In genomic region chr12:57783861-57784260, GRCh38 we compare ENCODE assay signal across 13 cellular contexts. TPM values are rescaled to one million over a fixed set of nuclear protein-coding genes. Genes with fewer than 3 reads are reported as not detected.
DNase-seq lines count a peak whose midpoint lies in the region; ATAC-seq and TF ChIP-seq lines count a peak whose summit lies in the region.
"Had no signal": no experiment of that assay in that cellular context is flagged by ENCODE, and none has a peak within 500 bp of the region (broad histone marks: within the 10 kb centered on the region; RNA-seq: fewer than 3 reads in every experiment).

No MANE protein-coding gene starts in this region.

- H4K91ac ChIP-seq in H9 (ENCODE audit: insufficient read length, low read depth, low read length): no peak overlapping the region

- no peak overlapping the region for H3K4ac ChIP-seq in H9 (ENCODE audit: low read depth, low read length)

- no peak overlapping the region for H4K5ac ChIP-seq in H9 (ENCODE audit: insufficient read length, low read depth, low read length)

- H3K9ac ChIP-seq in H9 (ENCODE audit: extremely low read depth, insufficient read length, low read length): no peak overlapping the region

- no peak overlapping the region for H2AFZ ChIP-seq in ACC112 (ENCODE audit: low read length, unreplicated experiment)
- H2AFZ ChIP-seq in H9 (ENCODE audit: low read length): no peak overlapping the region

- H3K9me3 Mint-ChIP-seq in H9 (peaks cover 0 to 3% of the 10 kb centered on the region in 2 experiments; a peak in 2 of 5 replicates), mesothelial cell of epicardium (no peaks in the 10 kb centered on the region)
- no peaks in the 10 kb centered on the region for H3K9me3 Mint-ChIP-seq in activated CD8-positive, alpha-beta T cell treated with anti-CD3 and anti-CD28 coated beads, Interleukin-2, amount 10 ng/mL, durations not matched to agents 7 days and 5 days (ENCODE audit: insufficient read depth)

- H3K4me3 Mint-ChIP-seq in H9 (peak overlapping the region; percentile 77 to 100), mesothelial cell of epicardium (peak overlapping the region; percentile 65)
- H3K4me3 Mint-ChIP-seq in activated CD8-positive, alpha-beta T cell treated with anti-CD3 and anti-CD28 coated beads, Interleukin-2, amount 10 ng/mL, durations not matched to agents 7 days and 5 days: peak overlapping the region; percentile 66

- DNase-seq in H9 (no peak), mesothelial cell of epicardium (ENCODE audit: low spot score in 2 of 2, unreplicated experiment in 2 of 2) (no peak), foreskin keratinocyte (no peak), cerebellum (ENCODE audit: low spot score) (no peak)
- DNase-seq in activated CD8-positive, alpha-beta T cell treated with anti-CD3 and anti-CD28 coated beads, Interleukin-2, amount 10 ng/mL, durations not matched to agents 7 days and 5 days: no peak
- DNase-seq: activated CD8-positive, alpha-beta memory T cell treated with anti-CD3 and anti-CD28 coated beads, Interleukin-2, amount 50 U/mL, for 4 hours; cerebellar nuclear complex; mucosa of descending colon; testis had no signal

- peaks cover 17% of the 10 kb centered on the region for H3K79me2 ChIP-seq in ACC112 (ENCODE audit: control insufficient read depth, insufficient read depth, low read length, unreplicated experiment)
- no peaks in the 10 kb centered on the region; the same call in 1 of the 2 replicates for H3K79me2 ChIP-seq in H9 (ENCODE audit: insufficient read depth, low read length)

- TF ChIP-seq CTCF in H9 (conservative IDR thresholded peaks at IDR 0.05) (no peak), mesothelial cell of epicardium (IDR thresholded peaks at IDR 0.05; ENCODE audit: unreplicated experiment) (no peak), foreskin keratinocyte (conservative IDR thresholded peaks at IDR 0.05) (no peak)

- H3K27ac ChIP-seq in ACC112 (ENCODE audit: low read depth, low read length): no peak overlapping the region
- H3K27ac ChIP-seq in H9 (ENCODE audit: insufficient read length, low read depth, low read length): no peak overlapping the region
- H3K27ac ChIP-seq in foreskin keratinocyte: no peak overlapping the region

- H3K27me3 ChIP-seq in ACC112 (ENCODE audit: insufficient read depth, low read length): no peaks in the 10 kb centered on the region
- no peaks in the 10 kb centered on the region for H3K27me3 ChIP-seq in H9 (ENCODE audit: insufficient read depth, low read length)
- H3K27me3 ChIP-seq in foreskin keratinocyte: no peaks in the 10 kb centered on the region
- H3K27me3 ChIP-seq: gastroesophageal sphincter, testis had no signal

- H3K4me2 ChIP-seq in H9 (ENCODE audit: insufficient read depth, insufficient read length, low read length): no peak overlapping the region

- H2BK15ac ChIP-seq in H9 (ENCODE audit: low read depth, low read length): no peak overlapping the region

- peak overlapping the region; percentile 56; the same call in 1 of the 2 replicates for H3K4me3 ChIP-seq in ACC112 (ENCODE audit: low read depth, low read length)

- peaks cover 23 to 44% (median 32%) of the 10 kb centered on the region in 3 experiments for H3K36me3 Mint-ChIP-seq in H9 (ENCODE audit: insufficient read depth in 1 of 3, low read depth in 3 of 3)
- peaks cover 24% of the 10 kb centered on the region for H3K36me3 Mint-ChIP-seq in activated CD8-positive, alpha-beta T cell treated with anti-CD3 and anti-CD28 coated beads, Interleukin-2, amount 10 ng/mL, durations not matched to agents 7 days and 5 days (ENCODE audit: low read depth)
- peaks cover 18% of the 10 kb centered on the region for H3K36me3 Mint-ChIP-seq in mesothelial cell of epicardium

- no peaks in the 10 kb centered on the region for H3K27me3 Mint-ChIP-seq in H9 (ENCODE audit: low read depth)
- no peaks in the 10 kb centered on the region for H3K27me3 Mint-ChIP-seq in activated CD8-positive, alpha-beta T cell treated with anti-CD3 and anti-CD28 coated beads, Interleukin-2, amount 10 ng/mL, durations not matched to agents 7 days and 5 days (ENCODE audit: low read depth)
- no peaks in the 10 kb centered on the region for H3K27me3 Mint-ChIP-seq in mesothelial cell of epicardium (ENCODE audit: low read depth)

- H3K36me3 ChIP-seq in ACC112 (ENCODE audit: insufficient read depth, low read length): peaks cover 22% of the 10 kb centered on the region

- H3K56ac ChIP-seq in H9 (ENCODE audit: insufficient read length, low read depth, low read length): no peak overlapping the region

- CTCF ChIA-PET in activated CD8-positive, alpha-beta T cell treated with anti-CD3 and anti-CD28 coated beads, Interleukin-2, amount 10 ng/mL, durations not matched to agents 7 days and 5 days (lab: Charles Lee): interaction anchor here (0.7 to 4.5 kb wide), 11 partner anchors 10 to 120 kb away, joined by 4 to 26 read pairs (median 9); partner anchors contain the start of genes EEF1AKMT3 and METTL1

- no peak overlapping the region for H3K23ac ChIP-seq in H9 (ENCODE audit: insufficient read length, low read depth, low read length)

- no peak overlapping the region for H3K14ac ChIP-seq in H9 (ENCODE audit: insufficient read depth, low read length)

- H2BK12ac ChIP-seq in H9 (ENCODE audit: insufficient read length, low read depth, low read length): no peak overlapping the region

- peaks cover 5% of the 10 kb centered on the region for H3K23me2 ChIP-seq in H9 (ENCODE audit: insufficient read length, low read depth, low read length, poor library complexity, severe bottlenecking)

- H3K4me1 Mint-ChIP-seq in H9: peaks cover 4 to 7% of the 10 kb centered on the region in 2 experiments
- H3K4me1 Mint-ChIP-seq in activated CD8-positive, alpha-beta T cell treated with anti-CD3 and anti-CD28 coated beads, Interleukin-2, amount 10 ng/mL, durations not matched to agents 7 days and 5 days (ENCODE audit: low read depth): peaks cover 37% of the 10 kb centered on the region
- H3K4me1 Mint-ChIP-seq in mesothelial cell of epicardium: peaks cover 11% of the 10 kb centered on the region

- no peak overlapping the region for H2BK20ac ChIP-seq in H9 (ENCODE audit: low read depth, low read length, poor library complexity, severe bottlenecking)

- no peak overlapping the region for H2BK5ac ChIP-seq in H9 (ENCODE audit: insufficient read length, low read length)

- POLR2A ChIA-PET in activated CD8-positive, alpha-beta T cell treated with anti-CD3 and anti-CD28 coated beads, Interleukin-2, amount 10 ng/mL, durations not matched to agents 7 days and 5 days (lab: Charles Lee): interaction anchor here (0.9 to 1.6 kb wide), 3 partner anchors 15 to 157 kb away, joined by 3 to 7 read pairs (median 5); partner anchors contain the start of gene ATP23

- H4K8ac ChIP-seq in H9 (replicated peaks; ENCODE audit: insufficient read length, low read depth, low read length): no peak overlapping the region

- H4K20me1 ChIP-seq in H9 (ENCODE audit: control insufficient read depth, insufficient read depth, insufficient read length): no peaks in the 10 kb centered on the region

- WGBS in H9 (ENCODE audit: extremely low coverage, insufficient read length, low lambda C conversion rate): no CpG with 5 or more reads among the region's 11 CpGs

- ATAC-seq in activated CD8-positive, alpha-beta T cell treated with anti-CD3 and anti-CD28 coated beads, Interleukin-2, amount 10 ng/mL, durations not matched to agents 7 days and 5 days: no peak
- ATAC-seq in HG02610 (IDR thresholded peaks at IDR 0.05; ENCODE audit: unreplicated experiment) (no peak), foreskin keratinocyte (no peak), HG03354 (IDR thresholded peaks at IDR 0.05; ENCODE audit: poor library complexity, severe bottlenecking, unreplicated experiment) (no peak)
- ATAC-seq: gastroesophageal sphincter had no signal

- no peaks in the 10 kb centered on the region for H3K9me3 ChIP-seq in H9 (ENCODE audit: control insufficient read depth, low read depth, low read length)
- H3K9me3 ChIP-seq: gastroesophageal sphincter, mucosa of descending colon, testis had no signal

- no peak overlapping the region for H3K18ac ChIP-seq in H9 (ENCODE audit: insufficient read length, low read depth, low read length)

- no peak overlapping the region for H2BK120ac ChIP-seq in H9 (ENCODE audit: low read depth, low read length, poor library complexity, severe bottlenecking)

- no peak overlapping the region for H3T11ph ChIP-seq in H9 (ENCODE audit: low read length)

- H2AK5ac ChIP-seq in H9 (ENCODE audit: insufficient read length, low read length): no peak overlapping the region

- peaks cover 10% of the 10 kb centered on the region for H3K4me1 ChIP-seq in ACC112 (ENCODE audit: control insufficient read depth, insufficient read depth, low read length, unreplicated experiment)
- no peaks in the 10 kb centered on the region for H3K4me1 ChIP-seq in H9 (ENCODE audit: insufficient read depth, low read length)
- H3K4me1 ChIP-seq in foreskin keratinocyte: no peaks in the 10 kb centered on the region

- no peaks in the 10 kb centered on the region for H3K79me1 ChIP-seq in H9 (ENCODE audit: insufficient read depth, low read depth, low read length, poor library complexity, severe bottlenecking)

- H3K27ac Mint-ChIP-seq in H9 (no peak overlapping the region), mesothelial cell of epicardium (no peak overlapping the region)
- peak overlapping the region; percentile 27 for H3K27ac Mint-ChIP-seq in activated CD8-positive, alpha-beta T cell treated with anti-CD3 and anti-CD28 coated beads, Interleukin-2, amount 10 ng/mL, durations not matched to agents 7 days and 5 days

RNA-seq across cellular contexts. Expression of gene TSFM, which starts 1.3 kb away (rescaled TPM):
- total RNA-seq in H9 (2021): 50.2 and 53.3 TPM in 2 replicates
- total RNA-seq in activated CD8-positive, alpha-beta T cell treated with anti-CD3 and anti-CD28 coated beads, Interleukin-2, amount 10 ng/mL, durations not matched to agents 7 days and 5 days: 10 to 100 TPM; 35.0 to 35.8 TPM
- 23.4 to 31.6 TPM (median 26.2 TPM) in 3 replicates for total RNA-seq in mesothelial cell of epicardium
- total RNA-seq in foreskin keratinocyte: 33.7 and 35.3 TPM in 2 replicates
- polyA plus RNA-seq in foreskin keratinocyte: 53.1 and 57.4 TPM in 2 replicates
- 19.3 TPM for total RNA-seq in cerebellum

RNA-seq across cellular contexts. Expression of gene EEF1AKMT3, which starts 11.4 kb away (rescaled TPM):
- total RNA-seq in H9 (2021) (2.1 and 2.9 TPM in 2 replicates), mesothelial cell of epicardium (8.7 to 10.5 TPM (median 10.5 TPM) in 3 replicates), foreskin keratinocyte (4.0 and 4.5 TPM in 2 replicates), cerebellum (3.7 TPM)
- total RNA-seq in activated CD8-positive, alpha-beta T cell treated with anti-CD3 and anti-CD28 coated beads, Interleukin-2, amount 10 ng/mL, durations not matched to agents 7 days and 5 days: 1 to 10 TPM; 3.1 to 3.2 TPM
- 2.9 and 3.2 TPM in 2 replicates for polyA plus RNA-seq in foreskin keratinocyte

RNA-seq across cellular contexts. Expression of gene METTL1, which starts 12.0 kb away (rescaled TPM):
- 58.4 and 66.7 TPM in 2 replicates for total RNA-seq in H9 (2021)
- total RNA-seq in activated CD8-positive, alpha-beta T cell treated with anti-CD3 and anti-CD28 coated beads, Interleukin-2, amount 10 ng/mL, durations not matched to agents 7 days and 5 days: 10 to 100 TPM; 26.3 to 28.8 TPM
- total RNA-seq in mesothelial cell of epicardium: 31.3 to 32.3 TPM (median 32.1 TPM) in 3 replicates
- total RNA-seq in foreskin keratinocyte: 19.1 and 23.3 TPM in 2 replicates
- polyA plus RNA-seq in foreskin keratinocyte: 35.3 and 41.9 TPM in 2 replicates
- total RNA-seq in cerebellum: 2.9 TPM

RNA-seq across cellular contexts. Expression of gene CYP27B1, which starts 17.0 kb away (rescaled TPM):
- total RNA-seq in H9 (2021): 6.1 and 6.5 TPM in 2 replicates
- total RNA-seq in activated CD8-positive, alpha-beta T cell treated with anti-CD3 and anti-CD28 coated beads, Interleukin-2, amount 10 ng/mL, durations not matched to agents 7 days and 5 days: 1 to 10 TPM; 2.3 to 2.6 TPM
- total RNA-seq in mesothelial cell of epicardium: 3.3 to 4.7 TPM (median 4.0 TPM) in 3 replicates
- 41.8 and 52.1 TPM in 2 replicates for total RNA-seq in foreskin keratinocyte
- 31.4 and 43.4 TPM in 2 replicates for polyA plus RNA-seq in foreskin keratinocyte
- total RNA-seq in cerebellum: 1.2 TPM

RNA-seq across cellular contexts. Expression of gene MARCHF9, which starts 29.0 kb away (rescaled TPM):
- 20.5 and 20.9 TPM in 2 replicates for total RNA-seq in H9 (2021)
- total RNA-seq in activated CD8-positive, alpha-beta T cell treated with anti-CD3 and anti-CD28 coated beads, Interleukin-2, amount 10 ng/mL, durations not matched to agents 7 days and 5 days: 10 to 100 TPM; 23.6 to 24.4 TPM
- 11.0 to 13.2 TPM (median 12.7 TPM) in 3 replicates for total RNA-seq in mesothelial cell of epicardium
- 14.4 and 14.7 TPM in 2 replicates for total RNA-seq in foreskin keratinocyte
- 25.2 and 26.6 TPM in 2 replicates for polyA plus RNA-seq in foreskin keratinocyte
- 12.2 TPM for total RNA-seq in cerebellum
